In genomic region chr10:25159591-25159990, GRCh38 we compare ENCODE assay signal across 25 cellular contexts. TPM values are rescaled to one million over a fixed set of nuclear protein-coding genes. Genes with fewer than 3 reads are reported as not detected.
"Had no signal": no experiment of that assay in that cellular context is flagged by ENCODE, and none has a peak within 500 bp of the region (broad histone marks: within the 10 kb centered on the region; RNA-seq: fewer than 3 reads in every experiment).

No MANE protein-coding gene starts in this region.

- DNase-seq: colonic mucosa; cortex of kidney; effector CD8-positive, alpha-beta T cell; effector memory CD8-positive, alpha-beta T cell; endodermal cell; erythroblast; esophagus squamous epithelium; foreskin fibroblast; foreskin melanocyte; gastrocnemius medialis; glutamatergic neuron; head of caudate nucleus; heart right ventricle; hippocampal formation; left cardiac atrium; left lung; left ventricle myocardium superior; lower lobe of right lung; mesenchymal stem cell; mucosa of descending colon; naive B cell had no signal

- ATAC-seq: effector memory CD8-positive, alpha-beta T cell; esophagus mucosa; gastrocnemius medialis; heart right ventricle; left cardiac atrium; left lung; left ventricle myocardium superior; lower lobe of right lung; mucosa of descending colon had no signal

RNA-seq across cellular contexts. Expression of gene GPR158, which starts 15.2 kb away (rescaled TPM):
- total RNA-seq: esophagus mucosa, esophagus squamous epithelium, glomerular endothelial cell, kidney epithelial cell, left ventricle myocardium superior, lung microvascular endothelial cell had no signal
